ENCODE assay signal across 1 cellular context in genomic region chr5:139293504-139294371, GRCh38.
A peak's percentile ranks its signal among the peaks of the same experiment; 100 is the strongest.
TF ChIP-seq lines count a peak whose summit lies in the region.

Gene MATR3, plus strand, starts transcription at chr5:139293740. Its CDS starts 13,676 bp downstream, at chr5:139307416.

TF ChIP-seq in K562, 482 proteins besides CTCF, POLR2A, EP300 and RAD21 (continued from another document and continues in another):
- no peak for TF ChIP-seq TRIM28 (IDR thresholded peaks at IDR 0.05)
- no peak for TF ChIP-seq PREB (CRISPR knock-in tag; IDR thresholded peaks at IDR 0.05)
- no peak for TF ChIP-seq ZBTB8A (IDR thresholded peaks at IDR 0.05; ENCODE audit: partially characterized antibody)
- TF ChIP-seq TEAD1 (CRISPR knock-in tag; IDR thresholded peaks at IDR 0.05) = peak; percentile 26 to 78; a peak in 3 of 4 replicates
- TF ChIP-seq IRF2 (CRISPR knock-in tag; IDR thresholded peaks at IDR 0.05) = no peak
- no peak for TF ChIP-seq SFPQ (IDR thresholded peaks at IDR 0.05; ENCODE audit: low read depth, low read length)
- TF ChIP-seq FOXP1 (CRISPR knock-in tag; IDR thresholded peaks at IDR 0.05) = 0 out of 2 replicates have a peak, but pooled peaks have one; percentile 49
- TF ChIP-seq ATF2 (CRISPR knock-in tag; IDR thresholded peaks at IDR 0.05) = no peak
- no peak for TF ChIP-seq ZNF347 (CRISPR knock-in tag; IDR thresholded peaks at IDR 0.05; ENCODE audit: low read depth)
- no peak for TF ChIP-seq GABPB2 (CRISPR knock-in tag; conservative IDR thresholded peaks at IDR 0.05)
- no peak for TF ChIP-seq NR4A1 (CRISPR knock-in tag; IDR thresholded peaks at IDR 0.05)
- TF ChIP-seq NR4A1 (tag; IDR thresholded peaks at IDR 0.05) = no peak
- peak in 1 of 2 experiments; percentile 42; a peak in 2 of 4 replicates for TF ChIP-seq SRF (CRISPR knock-in tag; IDR thresholded peaks at IDR 0.05)
- TF ChIP-seq CBX1 (IDR thresholded peaks at IDR 0.05; ENCODE audit: low read depth) = no peak; the same call in 1 of the 2 replicates
- TF ChIP-seq ZNF57 (CRISPR knock-in tag; IDR thresholded peaks at IDR 0.05) = no peak
- TF ChIP-seq MEF2D (tag; conservative IDR thresholded peaks at IDR 0.05; ENCODE audit: low read depth) = no peak; the same call in 1 of the 2 replicates
- TF ChIP-seq PHTF2 (CRISPR knock-in tag; IDR thresholded peaks at IDR 0.05) = no peak
- TF ChIP-seq CHD2 (IDR thresholded peaks at IDR 0.05; ENCODE audit: low read depth, low read length) = peak; percentile 99
- TF ChIP-seq ESRRB (CRISPR knock-in tag; IDR thresholded peaks at IDR 0.05; ENCODE audit: borderline replicate concordance) = no peak
- no peak for TF ChIP-seq ZNF561 (CRISPR knock-in tag; conservative IDR thresholded peaks at IDR 0.05)
- TF ChIP-seq TAL1 (IDR thresholded peaks at IDR 0.05) = no peak
- TF ChIP-seq RBM22 (IDR thresholded peaks at IDR 0.05; ENCODE audit: low read depth, low read length, poor library complexity, severe bottlenecking) = peak; percentile 87
- 0 out of 2 replicates have a peak, but pooled peaks have one; percentile 11 for TF ChIP-seq MTA3 (IDR thresholded peaks at IDR 0.05; ENCODE audit: borderline replicate concordance)
- peak; percentile 41 for TF ChIP-seq PRDM10 (IDR thresholded peaks at IDR 0.05; ENCODE audit: partially characterized antibody)
- peak; percentile 93 to 94 for TF ChIP-seq NRF1 (conservative IDR thresholded peaks at IDR 0.05 in 1 of 2, IDR thresholded peaks at IDR 0.05 in 1 of 2)
- TF ChIP-seq ZMIZ1 (IDR thresholded peaks at IDR 0.05; ENCODE audit: low read depth in 2 of 2, low read length in 2 of 2) = no peak; a peak in 1 of 4 replicates
- TF ChIP-seq HMG20B (CRISPR knock-in tag; IDR thresholded peaks at IDR 0.05) = no peak
- peak; percentile 35; the same call in 1 of the 2 replicates for TF ChIP-seq ZNF740 (CRISPR knock-in tag; IDR thresholded peaks at IDR 0.05)
- peak in 1 of 2 experiments; percentile 26; a peak in 1 of 4 replicates for TF ChIP-seq ZNF740 (tag; IDR thresholded peaks at IDR 0.05)
- peak; percentile 37 for TF ChIP-seq ZBTB17 (CRISPR knock-in tag; IDR thresholded peaks at IDR 0.05)
- TF ChIP-seq RFX1 (IDR thresholded peaks at IDR 0.05) = no peak
- TF ChIP-seq HES1 (IDR thresholded peaks at IDR 0.05; ENCODE audit: low read depth) = peak; percentile 82; the same call in 1 of the 2 replicates
- TF ChIP-seq RCOR1 (IDR thresholded peaks at IDR 0.05; ENCODE audit: borderline replicate concordance in 1 of 2, low read depth in 2 of 2, low read length in 2 of 2) = peak in 1 of 2 experiments; percentile 35; a peak in 2 of 4 replicates
- no peak; the same call in 1 of the 2 replicates for TF ChIP-seq CREB1 (IDR thresholded peaks at IDR 0.05)
- peak; percentile 73 for TF ChIP-seq CREB1 (CRISPR knock-in tag; IDR thresholded peaks at IDR 0.05)
- TF ChIP-seq ZNF609 (CRISPR knock-in tag; IDR thresholded peaks at IDR 0.05; ENCODE audit: borderline replicate concordance) = no peak
- TF ChIP-seq ERF (CRISPR knock-in tag; IDR thresholded peaks at IDR 0.05) = no peak
- peak; percentile 47; the same call in 1 of the 2 replicates for TF ChIP-seq MAFF (IDR thresholded peaks at IDR 0.05; ENCODE audit: low read length)
- peak; percentile 92 for TF ChIP-seq POLR2H (tag; IDR thresholded peaks at IDR 0.05; ENCODE audit: low read depth)
- 0 out of 2 replicates have a peak, but pooled peaks have one; percentile 17 for TF ChIP-seq CREB3 (tag; conservative IDR thresholded peaks at IDR 0.05; ENCODE audit: low read depth)
- no peak for TF ChIP-seq PHF21A (IDR thresholded peaks at IDR 0.05; ENCODE audit: borderline replicate concordance, low read depth)
- no peak for TF ChIP-seq MIER1 (IDR thresholded peaks at IDR 0.05; ENCODE audit: low read depth)
- TF ChIP-seq BCOR (IDR thresholded peaks at IDR 0.05) = no peak
- TF ChIP-seq HSF4 (CRISPR knock-in tag; IDR thresholded peaks at IDR 0.05; ENCODE audit: borderline replicate concordance) = no peak
- TF ChIP-seq CSDE1 (IDR thresholded peaks at IDR 0.05) = no peak
- TF ChIP-seq LEF1 (IDR thresholded peaks at IDR 0.05) = no peak
- no peak for TF ChIP-seq NCOA4 (IDR thresholded peaks at IDR 0.05; ENCODE audit: partially characterized antibody)
- peak; percentile 94 for TF ChIP-seq TBP (optimal IDR thresholded peaks at IDR 0.05; ENCODE audit: low read depth, low read length)
